1 cellular context compared by ENCODE assay signal in the genomic region with DNA sequence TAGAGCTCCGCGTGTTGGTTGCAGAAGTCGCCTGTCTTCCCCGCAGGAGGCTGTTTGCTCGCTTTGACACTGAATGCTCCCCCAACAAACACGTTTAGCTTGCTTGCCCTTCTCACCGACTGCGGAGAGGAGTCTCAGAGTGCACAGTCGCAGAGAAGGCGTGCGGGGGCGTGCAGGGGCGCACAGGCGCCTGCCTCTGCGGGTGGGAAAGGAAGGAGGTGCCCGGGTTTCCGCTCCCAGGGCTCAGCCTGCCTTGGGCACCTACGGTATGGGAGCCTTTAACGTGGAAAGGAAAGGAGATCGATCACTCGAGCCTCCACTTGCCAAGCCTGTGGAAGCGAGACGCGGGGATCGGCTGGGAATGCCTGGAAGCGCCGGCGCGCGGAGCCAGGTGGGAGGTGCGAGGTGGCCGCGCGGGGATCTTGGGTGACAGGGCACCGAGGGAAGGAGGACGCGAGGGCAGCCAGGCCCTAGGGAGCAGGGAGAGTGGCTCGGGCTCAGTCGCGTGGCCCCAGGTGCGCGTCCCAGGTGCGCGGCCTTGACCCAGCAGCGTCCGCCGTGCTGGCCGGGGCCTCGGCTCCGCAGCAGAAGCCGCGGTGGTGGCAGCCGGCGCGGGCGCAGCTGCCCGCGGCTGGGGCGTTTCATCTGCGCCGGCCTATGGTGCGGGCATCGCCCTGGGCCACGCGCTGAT.
TF ChIP-seq lines count a peak whose summit lies in the region.

TSS of gene FAN1 (plus strand) at position 419 of the 691 bp plus-strand sequence. CDS start 749 bp downstream, outside the sequence.

TF ChIP-seq in HepG2, 621 proteins besides CTCF, POLR2A, EP300 and RAD21 (continued from another document and continues in another):
- TF ChIP-seq CEBPZ (IDR thresholded peaks at IDR 0.05; ENCODE audit: low read length) (no peak), ZSCAN9 (CRISPR knock-in tag; IDR thresholded peaks at IDR 0.05; ENCODE audit: borderline replicate concordance) (peak; percentile 74), KDM5B (CRISPR knock-in tag; IDR thresholded peaks at IDR 0.05; ENCODE audit: borderline replicate concordance) (peak; percentile 98), ZNF142 (CRISPR knock-in tag; IDR thresholded peaks at IDR 0.05) (peak; percentile 62), HOXA7 (CRISPR knock-in tag; IDR thresholded peaks at IDR 0.05) (0 out of 2 replicates have a peak, but pooled peaks have one; percentile 47), ZFYVE20 (CRISPR knock-in tag; IDR thresholded peaks at IDR 0.05; ENCODE audit: borderline replicate concordance, low read depth) (peak; percentile 84; the same call in 1 of the 2 replicates), ZNF598 (CRISPR knock-in tag; IDR thresholded peaks at IDR 0.05; ENCODE audit: borderline replicate concordance) (peak; percentile 83; the same call in 1 of the 2 replicates), ZNF878 (CRISPR knock-in tag; IDR thresholded peaks at IDR 0.05) (peak; percentile 89), TOE1 (CRISPR knock-in tag; IDR thresholded peaks at IDR 0.05) (no peak), ZNF207 (IDR thresholded peaks at IDR 0.05; ENCODE audit: borderline replicate concordance) (no peak), CCAR2 (optimal IDR thresholded peaks at IDR 0.05; ENCODE audit: low read depth, low read length) (no peak), ZNF143 (CRISPR knock-in tag; IDR thresholded peaks at IDR 0.05) (peak; percentile 90), ZNF646 (CRISPR knock-in tag; IDR thresholded peaks at IDR 0.05) (no peak), ZNF850 (CRISPR knock-in tag; conservative IDR thresholded peaks at IDR 0.05) (no peak), ZXDC (CRISPR knock-in tag; IDR thresholded peaks at IDR 0.05) (0 out of 2 replicates have a peak, but pooled peaks have one; percentile 36), ATAD3A (CRISPR knock-in tag; IDR thresholded peaks at IDR 0.05) (no peak), MEIS2 (CRISPR knock-in tag; IDR thresholded peaks at IDR 0.05) (peak; percentile 58; the same call in 1 of the 2 replicates), REL (CRISPR knock-in tag; conservative IDR thresholded peaks at IDR 0.05) (peak; percentile 93), KLF16 (CRISPR knock-in tag; IDR thresholded peaks at IDR 0.05) (peak in 1 of 2 experiments; percentile 84; a peak in 2 of 4 replicates)
- TF ChIP-seq, protein P1, sequence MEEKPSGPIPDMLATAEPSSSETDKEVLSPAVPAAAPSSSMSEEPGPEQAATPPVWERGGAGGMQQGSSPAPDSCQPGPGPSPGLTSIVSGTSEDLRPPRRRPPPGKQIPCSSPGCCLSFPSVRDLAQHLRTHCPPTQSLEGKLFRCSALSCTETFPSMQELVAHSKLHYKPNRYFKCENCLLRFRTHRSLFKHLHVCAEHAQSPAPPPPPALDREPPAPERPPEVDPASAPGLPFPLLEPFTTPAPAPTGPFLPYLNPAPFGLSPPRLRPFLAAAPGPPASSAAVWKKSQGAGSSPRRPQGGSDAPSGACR (CRISPR knock-in tag; IDR thresholded peaks at IDR 0.05): peak; percentile 53; the same call in 1 of the 2 replicates
- TF ChIP-seq, protein P2, sequence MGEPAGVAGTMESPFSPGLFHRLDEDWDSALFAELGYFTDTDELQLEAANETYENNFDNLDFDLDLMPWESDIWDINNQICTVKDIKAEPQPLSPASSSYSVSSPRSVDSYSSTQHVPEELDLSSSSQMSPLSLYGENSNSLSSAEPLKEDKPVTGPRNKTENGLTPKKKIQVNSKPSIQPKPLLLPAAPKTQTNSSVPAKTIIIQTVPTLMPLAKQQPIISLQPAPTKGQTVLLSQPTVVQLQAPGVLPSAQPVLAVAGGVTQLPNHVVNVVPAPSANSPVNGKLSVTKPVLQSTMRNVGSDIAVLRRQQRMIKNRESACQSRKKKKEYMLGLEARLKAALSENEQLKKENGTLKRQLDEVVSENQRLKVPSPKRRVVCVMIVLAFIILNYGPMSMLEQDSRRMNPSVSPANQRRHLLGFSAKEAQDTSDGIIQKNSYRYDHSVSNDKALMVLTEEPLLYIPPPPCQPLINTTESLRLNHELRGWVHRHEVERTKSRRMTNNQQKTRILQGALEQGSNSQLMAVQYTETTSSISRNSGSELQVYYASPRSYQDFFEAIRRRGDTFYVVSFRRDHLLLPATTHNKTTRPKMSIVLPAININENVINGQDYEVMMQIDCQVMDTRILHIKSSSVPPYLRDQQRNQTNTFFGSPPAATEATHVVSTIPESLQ (CRISPR knock-in tag; conservative IDR thresholded peaks at IDR 0.05): 0 out of 2 replicates have a peak, but pooled peaks have one; percentile 59
- TF ChIP-seq, protein P3, sequence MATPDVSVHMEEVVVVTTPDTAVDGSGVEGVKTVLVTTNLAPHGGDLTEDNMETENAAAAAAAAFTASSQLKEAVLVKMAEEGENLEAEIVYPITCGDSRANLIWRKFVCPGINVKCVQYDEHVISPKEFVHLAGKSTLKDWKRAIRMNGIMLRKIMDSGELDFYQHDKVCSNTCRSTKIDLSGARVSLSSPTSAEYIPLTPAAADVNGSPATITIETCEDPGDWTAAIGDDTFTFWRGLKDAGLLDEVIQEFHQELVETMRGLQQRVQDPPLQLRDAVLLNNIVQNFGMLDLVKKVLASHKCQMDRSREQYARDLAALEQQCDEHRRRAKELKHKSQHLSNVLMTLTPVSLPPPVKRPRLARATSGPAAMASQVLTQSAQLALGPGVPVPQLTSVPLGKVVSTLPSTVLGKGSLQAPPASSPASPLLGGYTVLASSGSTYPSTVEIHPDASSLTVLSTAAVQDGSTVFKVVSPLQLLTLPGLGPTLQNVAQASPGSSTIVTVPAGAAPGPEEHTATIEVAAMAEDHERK (CRISPR knock-in tag; IDR thresholded peaks at IDR 0.05; ENCODE audit: low read depth): peak; percentile 63
